ENCODE assay signal across 9 cellular contexts in genomic region chr2:220764246-220764645, GRCh38.
"Had no signal": no experiment of that assay in that cellular context is flagged by ENCODE, and none has a peak within 500 bp of the region (broad histone marks: within the 10 kb centered on the region; RNA-seq: fewer than 3 reads in every experiment).

No MANE protein-coding gene starts in this region.

- H3K4me3 Mint-ChIP-seq: GM23338, H9, HFFc6 had no signal

- H3K27ac Mint-ChIP-seq: GM23338, H9, HFFc6 had no signal

- H3K9ac ChIP-seq: GM23248 had no signal

- H3K36me3 ChIP-seq: HAP-1 had no signal

- H3K4me3 ChIP-seq: GM23248, GM23338, HAP-1 had no signal

- H3K4me1 ChIP-seq: HAP-1 had no signal

- DNase-seq: GM23248, GOT3, H7, H9, HCEC 1CT, HFFc6 had no signal

- H2AFZ ChIP-seq: GM23248, GM23338 had no signal

- H3K27ac ChIP-seq: GM23248 had no signal

- ATAC-seq: GM23338, HCT116 had no signal

- H3K4me2 ChIP-seq: GM23338 had no signal

- H3K9me3 ChIP-seq: HAP-1 had no signal

- H3K9me3 Mint-ChIP-seq: GM23338, H9, HFFc6 had no signal
